ENCODE assay signal across 12 cellular contexts in genomic region chr22:35380013-35380412, GRCh38. TPM values are rescaled to one million over a fixed set of nuclear protein-coding genes. Genes with fewer than 3 reads are reported as not detected.
DNase-seq lines count a peak whose midpoint lies in the region; ATAC-seq and TF ChIP-seq lines count a peak whose summit lies in the region.
"Had no signal": no experiment of that assay in that cellular context is flagged by ENCODE, and none has a peak within 500 bp of the region (broad histone marks: within the 10 kb centered on the region; RNA-seq: fewer than 3 reads in every experiment).

No MANE protein-coding gene starts in this region.

- H3K36me3 ChIP-seq in left ventricle myocardium inferior (no peaks in the 10 kb centered on the region), neural progenitor cell (no peaks in the 10 kb centered on the region)
- H3K36me3 ChIP-seq: cardiac muscle cell had no signal

- H2AFZ ChIP-seq in neural progenitor cell (replicated peaks): no peak overlapping the region

- peak overlapping the region; percentile 74 for H3K4me3 Mint-ChIP-seq in neural progenitor cell

- H3K4me1 ChIP-seq in left ventricle myocardium inferior (peaks cover 30% of the 10 kb centered on the region), neural progenitor cell (peaks cover 35% of the 10 kb centered on the region)

- H3F3A ChIP-seq in neural progenitor cell (ENCODE audit: low read depth): peaks cover 52% of the 10 kb centered on the region

- H3K27me3 ChIP-seq in left ventricle myocardium inferior (ENCODE audit: low read depth): no peaks in the 10 kb centered on the region
- peaks cover 12% of the 10 kb centered on the region for H3K27me3 ChIP-seq in neural progenitor cell
- H3K27me3 ChIP-seq: cardiac muscle cell had no signal

- H3K4me2 ChIP-seq in neural progenitor cell: no peak overlapping the region

- no peaks in the 10 kb centered on the region for H4K20me1 ChIP-seq in neural progenitor cell (ENCODE audit: low read depth)

- no peak for TF ChIP-seq CTCF in left ventricle myocardium inferior (IDR thresholded peaks at IDR 0.05; ENCODE audit: borderline replicate concordance)
- no peak for TF ChIP-seq CTCF in neural progenitor cell (IDR thresholded peaks at IDR 0.05)

- DNase-seq in left ventricle myocardium inferior: no peak
- no peak for DNase-seq in left ventricle myocardium superior
- no peak for DNase-seq in epithelial cell of prostate (ENCODE audit: low read depth, low spot score)
- no peak for DNase-seq in neural progenitor cell (ENCODE audit: low spot score)
- no peak for DNase-seq in ureter (ENCODE audit: low spot score)
- no peak for DNase-seq in effector CD4-positive, alpha-beta T cell
- DNase-seq: NCI-H2227 treated with DMSO at 0.1 percent for 48 hours, SW 1271 had no signal

- no peak overlapping the region for H3K9ac ChIP-seq in neural progenitor cell

- intact Hi-C loops in left ventricle myocardium inferior (cut with micrococcal nuclease): no loop called here
- intact Hi-C loops in left ventricle myocardium superior (cut with micrococcal nuclease): no loop called here

- H3K9me3 ChIP-seq in left ventricle myocardium inferior (replicated peaks) (no peaks in the 10 kb centered on the region), neural progenitor cell (ENCODE audit: low read depth) (no peaks in the 10 kb centered on the region)

- H3K4me1 Mint-ChIP-seq in neural progenitor cell: peaks cover 41% of the 10 kb centered on the region

- H3K27ac ChIP-seq in left ventricle myocardium inferior (replicated peaks) (peak overlapping the region; percentile 70), epithelial cell of prostate (peak overlapping the region; percentile 62), neural progenitor cell (no peak overlapping the region)
- H3K27ac ChIP-seq: cardiac muscle cell had no signal

- H3K36me3 Mint-ChIP-seq in neural progenitor cell: no peaks in the 10 kb centered on the region

- no peak overlapping the region for H3K4me3 ChIP-seq in left ventricle myocardium inferior
- no peak overlapping the region for H3K4me3 ChIP-seq in neural progenitor cell
- H3K4me3 ChIP-seq: K562 had no signal

- no peak for ATAC-seq in left ventricle myocardium superior
- no peak for ATAC-seq in HG02642 (IDR thresholded peaks at IDR 0.05; ENCODE audit: poor library complexity, unreplicated experiment)
- no peak for ATAC-seq in HG03432 (IDR thresholded peaks at IDR 0.05; ENCODE audit: unreplicated experiment)
- ATAC-seq: K562 had no signal

- H3K27ac Mint-ChIP-seq in neural progenitor cell: no peak overlapping the region

- no peaks in the 10 kb centered on the region for H3K79me2 ChIP-seq in neural progenitor cell (ENCODE audit: low read depth)

- peaks cover 27% of the 10 kb centered on the region for H3K27me3 Mint-ChIP-seq in neural progenitor cell (ENCODE audit: insufficient read depth, low read depth)

- H3K9me3 Mint-ChIP-seq in neural progenitor cell: no peaks in the 10 kb centered on the region

RNA-seq across cellular contexts. Expression of gene HMOX1, which starts 0.9 kb away (rescaled TPM):
- total RNA-seq in left ventricle myocardium inferior: 4.8 TPM
- 3.8 TPM for total RNA-seq in left ventricle myocardium superior
- 2.4 and 6.5 TPM in 2 replicates for total RNA-seq in neural progenitor cell (ENCODE audit: low replicate concordance)
- 6.8 TPM for total RNA-seq in ureter
- total RNA-seq: K562 had no signal

RNA-seq across cellular contexts. Expression of gene MCM5, which starts 19.9 kb away (rescaled TPM):
- total RNA-seq in left ventricle myocardium inferior: 8.3 TPM
- 10.8 TPM for total RNA-seq in left ventricle myocardium superior
- total RNA-seq in neural progenitor cell (ENCODE audit: low replicate concordance): 131 and 132 TPM in 2 replicates
- 27.9 TPM for total RNA-seq in ureter
